Comparison of ENCODE assay signal across 9 cellular contexts in the genomic region with DNA sequence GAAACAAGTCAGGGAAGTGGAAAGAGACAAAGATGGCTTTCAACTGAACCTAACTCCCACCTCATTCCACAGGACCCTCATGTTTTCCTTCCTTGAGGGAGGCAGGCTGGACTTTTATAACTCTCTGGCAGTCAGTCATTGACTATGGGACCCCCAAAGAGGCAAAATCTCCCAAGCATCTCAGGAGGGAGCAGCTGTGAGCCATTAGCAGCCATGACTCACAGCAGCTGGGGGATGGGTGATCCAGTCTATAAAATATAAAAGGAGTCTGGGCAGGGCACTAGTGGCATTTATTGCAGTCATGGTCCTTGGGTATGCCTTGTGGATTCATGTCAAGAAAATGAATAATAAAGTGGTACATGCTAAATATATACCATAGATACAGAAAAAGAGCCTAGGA.
"Had no signal": no experiment of that assay in that cellular context is flagged by ENCODE, and none has a peak within 500 bp of the region (broad histone marks: within the 10 kb centered on the region; RNA-seq: fewer than 3 reads in every experiment).

No MANE protein-coding gene starts in this region.

- FAIRE-seq: H54, HepG2 had no signal

- H3K27ac ChIP-seq: GM23248, KMS-11 had no signal

- H3K4me3 ChIP-seq: GM23248, HAP-1 had no signal

- H3K4me2 ChIP-seq: KMS-11 had no signal

- H2AFZ ChIP-seq: GM23248 had no signal

- H3K9ac ChIP-seq: GM23248, KMS-11 had no signal

- ATAC-seq: HCT116, HepG2 had no signal

- H3K9me3 ChIP-seq: HAP-1 had no signal

- DNase-seq: GM23248, GOT3, HFFc6, KBM-7 had no signal

- H3K36me3 ChIP-seq: HAP-1 had no signal

- H3K4me1 ChIP-seq: HAP-1 had no signal
